ENCODE assay signal across 33 cellular contexts in genomic region chr6:131749023-131749422, GRCh38. TPM values are rescaled to one million over a fixed set of nuclear protein-coding genes. Genes with fewer than 3 reads are reported as not detected.
"Had no signal": no experiment of that assay in that cellular context is flagged by ENCODE, and none has a peak within 500 bp of the region (broad histone marks: within the 10 kb centered on the region; RNA-seq: fewer than 3 reads in every experiment).

No MANE protein-coding gene starts in this region.

- H2AFZ ChIP-seq: neural progenitor cell, parathyroid adenoma had no signal

- DNase-seq: naive thymus-derived CD4-positive, alpha-beta T cell; natural killer cell; occipital lobe; ovary; posterior cingulate gyrus; psoas muscle; right cardiac atrium; stimulated activated CD4-positive, alpha-beta T cell treated with anti-CD3 and anti-CD28 coated beads, Interleukin-15, amount 100 ng/mL, for 24 hours; stimulated activated CD4-positive, alpha-beta T cell treated with anti-CD3 and anti-CD28 coated beads, Interleukin-2, amount 100 ng/mL, for 24 hours; stimulated activated CD4-positive, alpha-beta T cell treated with anti-CD3 and anti-CD28 coated beads, Interleukin-2, amount 100 ng/mL, for 48 hours; stimulated activated CD4-positive, alpha-beta T cell treated with anti-CD3 and anti-CD28 coated beads, Interleukin-4, amount 100 ng/mL, for 24 hours; stimulated activated naive B cell treated with anti-CD40 and anti-IgM and Interleukin-4, amounts not matched to agents 10 μg/mL and 1 μg/mL and 100 μg/mL, for 72 hours; stimulated activated naive CD4-positive, alpha-beta T cell treated with Interleukin-2 at 50 U/mL for 16 hours; stomach; thyroid gland; trophoblast cell; upper lobe of left lung had no signal

- H3K4me1 ChIP-seq: neural progenitor cell, parathyroid adenoma, psoas muscle, tibial nerve, vagina had no signal

- ATAC-seq: naive thymus-derived CD4-positive, alpha-beta T cell; natural killer cell; psoas muscle; right cardiac atrium; sciatic nerve; stimulated activated effector memory CD8-positive, alpha-beta T cell treated with anti-CD3 and anti-CD28 coated beads, Interleukin-12 subunit alpha, Interleukin-12 subunit beta, amount 100 ng/mL, for 72 hours; stimulated activated naive B cell treated with anti-CD40 and anti-IgM and Interleukin-4, amounts not matched to agents 10 μg/mL and 1 μg/mL and 100 μg/mL, for 72 hours had no signal

- FAIRE-seq: urothelium cell line had no signal

- H3K27me3 ChIP-seq: neural progenitor cell, ovary, stomach, thyroid gland, tibial nerve, upper lobe of left lung, vagina had no signal

- H3K9ac ChIP-seq: neural progenitor cell, parathyroid adenoma had no signal

- H3K27ac ChIP-seq: neural progenitor cell, ovary, parathyroid adenoma, psoas muscle, skin epidermis, stomach, thoracic aorta, thyroid gland, tibial nerve, upper lobe of left lung, vagina had no signal

- H3K9me3 ChIP-seq: ovary, psoas muscle, stomach, thoracic aorta, thyroid gland, tibial nerve, upper lobe of left lung, vagina had no signal

- H3K4me2 ChIP-seq: neural progenitor cell had no signal

- H3K36me3 ChIP-seq: neural progenitor cell, ovary, stomach, thoracic aorta, thyroid gland, tibial nerve, upper lobe of left lung, vagina had no signal

- H3K79me2 ChIP-seq: parathyroid adenoma had no signal

- H3K4me3 ChIP-seq: neural progenitor cell, ovary, psoas muscle, skin epidermis, stomach, thoracic aorta, thyroid gland, tibial nerve, upper lobe of left lung, vagina had no signal

RNA-seq across cellular contexts. Expression of gene CTAGE9, which starts 38.2 kb away (rescaled TPM):
- total RNA-seq: naive thymus-derived CD4-positive, alpha-beta T cell; occipital lobe; osteoblast; ovary; progenitor cell of endocrine pancreas; psoas muscle; renal cortical epithelial cell; right cardiac atrium; sciatic nerve; subcutaneous adipose tissue; temporal lobe; thoracic aorta; tibial nerve; upper lobe of left lung; ureter; vagina had no signal
- polyA plus RNA-seq: naive thymus-derived CD4-positive, alpha-beta T cell; neural cell; ovary; psoas muscle; right cardiac atrium; stomach had no signal

RNA-seq across cellular contexts. Expression of gene OR2A4, which starts 47.8 kb away (rescaled TPM):
- total RNA-seq: naive thymus-derived CD4-positive, alpha-beta T cell; occipital lobe; osteoblast; ovary; progenitor cell of endocrine pancreas; renal cortical epithelial cell; right cardiac atrium; sciatic nerve; temporal lobe; thoracic aorta; thyroid gland; tibial nerve; ureter; vagina had no signal
- polyA plus RNA-seq: naive thymus-derived CD4-positive, alpha-beta T cell; neural cell; ovary; psoas muscle; right cardiac atrium; stomach had no signal

RNA-seq across cellular contexts. Expression of gene ENPP1, which starts 58.8 kb away (rescaled TPM):
- polyA plus RNA-seq: naive thymus-derived CD4-positive, alpha-beta T cell; neural cell had no signal
